Comparison of ENCODE assay signal across 1 cellular context in the genomic region with DNA sequence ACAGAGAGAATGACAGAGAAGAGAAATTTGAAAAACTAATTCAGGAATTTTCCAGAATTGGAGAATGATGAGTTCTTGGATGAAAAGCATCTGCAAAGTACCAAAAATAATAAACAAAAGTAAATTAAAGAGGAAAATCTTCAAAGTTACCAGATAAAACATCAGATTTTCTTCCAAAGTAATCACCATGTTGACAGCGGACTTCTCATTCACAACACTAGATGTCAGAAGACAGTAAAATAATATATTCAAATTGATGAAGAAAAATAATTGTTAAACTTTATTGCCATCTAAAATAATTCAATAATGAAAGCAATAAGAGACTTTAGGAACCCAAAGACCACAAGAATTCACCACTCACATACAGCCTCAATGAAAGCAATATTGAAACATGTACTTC.
TF ChIP-seq lines count a peak whose summit lies in the region.

No MANE protein-coding gene starts in this region.

TF ChIP-seq in SK-N-SH, 30 proteins besides CTCF, POLR2A, EP300 and RAD21 (continued from another document):
- TF ChIP-seq, protein P1, sequence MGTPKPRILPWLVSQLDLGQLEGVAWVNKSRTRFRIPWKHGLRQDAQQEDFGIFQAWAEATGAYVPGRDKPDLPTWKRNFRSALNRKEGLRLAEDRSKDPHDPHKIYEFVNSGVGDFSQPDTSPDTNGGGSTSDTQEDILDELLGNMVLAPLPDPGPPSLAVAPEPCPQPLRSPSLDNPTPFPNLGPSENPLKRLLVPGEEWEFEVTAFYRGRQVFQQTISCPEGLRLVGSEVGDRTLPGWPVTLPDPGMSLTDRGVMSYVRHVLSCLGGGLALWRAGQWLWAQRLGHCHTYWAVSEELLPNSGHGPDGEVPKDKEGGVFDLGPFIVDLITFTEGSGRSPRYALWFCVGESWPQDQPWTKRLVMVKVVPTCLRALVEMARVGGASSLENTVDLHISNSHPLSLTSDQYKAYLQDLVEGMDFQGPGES (IDR thresholded peaks at IDR 0.05; ENCODE audit: low read depth, low read length) = no peak
TF ChIP-seq in SK-N-SH: peak in this region for 0.
